In genomic region chr16:64481497-64481896, GRCh38 we compare ENCODE assay signal across 22 cellular contexts.
DNase-seq lines count a peak whose midpoint lies in the region; ATAC-seq and TF ChIP-seq lines count a peak whose summit lies in the region.
"Had no signal": no experiment of that assay in that cellular context is flagged by ENCODE, and none has a peak within 500 bp of the region (broad histone marks: within the 10 kb centered on the region; RNA-seq: fewer than 3 reads in every experiment).

No MANE protein-coding gene starts in this region.

- H3K9me2 ChIP-seq in Karpas-422 (replicated peaks; ENCODE audit: insufficient read depth, low read length): 0 out of 2 replicates have a peak, but pooled peaks cover 3% of the 10 kb centered on the region

- no peaks in the 10 kb centered on the region for H3K27me3 ChIP-seq in Karpas-422 (ENCODE audit: low read length)
- H3K27me3 ChIP-seq in WERI-Rb-1 (ENCODE audit: insufficient read depth, low read depth, severe bottlenecking): no peaks in the 10 kb centered on the region
- no peaks in the 10 kb centered on the region for H3K27me3 ChIP-seq in smooth muscle cell (ENCODE audit: low read depth)
- H3K27me3 ChIP-seq: BLaER1 treated with 17β-estradiol and CSF1 and Interleukin-3, amounts not matched to agents 10 nM and 100 nM had no signal

- no peaks in the 10 kb centered on the region for H3K4me1 ChIP-seq in Karpas-422 (ENCODE audit: low read length)
- H3K4me1 ChIP-seq in smooth muscle cell (ENCODE audit: low read depth): no peaks in the 10 kb centered on the region
- H3K4me1 ChIP-seq: A549; BLaER1 treated with 17β-estradiol and CSF1 and Interleukin-3, amounts not matched to agents 10 nM and 100 nM had no signal

- no peaks in the 10 kb centered on the region for H3K79me2 ChIP-seq in Karpas-422 (ENCODE audit: low read length)
- no peaks in the 10 kb centered on the region for H3K79me2 ChIP-seq in smooth muscle cell (ENCODE audit: low read depth)

- DNase-seq in NCI-H2171 treated with DMSO at 0.1 percent for 48 hours (lab: John Stamatoyannopoulos, UW) (peak; percentile 2), NCI-H2171 (lab: John Stamatoyannopoulos, UW) (no peak), Karpas-422 (no peak), WERI-Rb-1 (peak; percentile 3), smooth muscle cell (lab: John Stamatoyannopoulos, UW; ENCODE audit: unreplicated experiment) (no peak), CD1c-positive myeloid dendritic cell (ENCODE audit: extremely low spot score) (no peak)
- DNase-seq: CD8-positive, alpha-beta memory T cell; DND-41; H9; IMR-90; MM.1S; NCI-H1092 treated with DMSO at 0.1 percent for 48 hours; NCI-H1694; NCI-H345; PC-9; SIG-M5; T-helper 17 cell had no signal

- H4K20me1 ChIP-seq in Karpas-422 (ENCODE audit: insufficient read depth, low read depth, low read length) (no peaks in the 10 kb centered on the region), smooth muscle cell (ENCODE audit: low read depth) (no peaks in the 10 kb centered on the region)
- H4K20me1 ChIP-seq: BLaER1 treated with 17β-estradiol and CSF1 and Interleukin-3, amounts not matched to agents 10 nM and 100 nM had no signal

- H3K4me3 ChIP-seq in Karpas-422 (ENCODE audit: low read length): no peak overlapping the region
- no peak overlapping the region for H3K4me3 ChIP-seq in WERI-Rb-1 (ENCODE audit: low read depth, low read length)
- H3K4me3 ChIP-seq in smooth muscle cell: no peak overlapping the region
- H3K4me3 ChIP-seq: A549; BLaER1 treated with 17β-estradiol and CSF1 and Interleukin-3, amounts not matched to agents 10 nM and 100 nM; PC-9 had no signal

- H3K9ac ChIP-seq in Karpas-422 (ENCODE audit: low read length) (no peak overlapping the region), smooth muscle cell (ENCODE audit: low read depth) (no peak overlapping the region)
- H3K9ac ChIP-seq: BLaER1 treated with 17β-estradiol and CSF1 and Interleukin-3, amounts not matched to agents 10 nM and 100 nM had no signal

- H3K9me3 ChIP-seq in Karpas-422 (ENCODE audit: low read length) (no peaks in the 10 kb centered on the region), WERI-Rb-1 (ENCODE audit: severe bottlenecking) (no peaks in the 10 kb centered on the region), smooth muscle cell (replicated peaks; ENCODE audit: low read depth) (no peaks in the 10 kb centered on the region)
- H3K9me3 ChIP-seq: A549; BLaER1 treated with 17β-estradiol and CSF1 and Interleukin-3, amounts not matched to agents 10 nM and 100 nM had no signal

- TF ChIP-seq CTCF in WERI-Rb-1 (IDR thresholded peaks at IDR 0.05; ENCODE audit: low read depth, low read length): no peak
- no peak for TF ChIP-seq CTCF in smooth muscle cell (IDR thresholded peaks at IDR 0.05; ENCODE audit: borderline replicate concordance, insufficient read depth, poor library complexity, severe bottlenecking)

- H3K36me3 ChIP-seq in Karpas-422 (ENCODE audit: insufficient read depth, low read length) (no peaks in the 10 kb centered on the region), WERI-Rb-1 (no peaks in the 10 kb centered on the region), smooth muscle cell (ENCODE audit: low read depth) (no peaks in the 10 kb centered on the region)
- H3K36me3 ChIP-seq: BLaER1 treated with 17β-estradiol and CSF1 and Interleukin-3, amounts not matched to agents 10 nM and 100 nM had no signal

- ATAC-seq in GM19023 (IDR thresholded peaks at IDR 0.05; ENCODE audit: unreplicated experiment): no peak
- ATAC-seq: A549, T-helper 17 cell had no signal

- H3F3A ChIP-seq in smooth muscle cell (ENCODE audit: low read depth): no peaks in the 10 kb centered on the region

- H3K4me2 ChIP-seq in Karpas-422 (ENCODE audit: low read depth, low read length, poor library complexity, severe bottlenecking) (no peak overlapping the region), smooth muscle cell (no peak overlapping the region)
- H3K4me2 ChIP-seq: A549; BLaER1 treated with 17β-estradiol and CSF1 and Interleukin-3, amounts not matched to agents 10 nM and 100 nM; PC-9 had no signal

- H2AFZ ChIP-seq in Karpas-422 (ENCODE audit: low read length): 0 out of 2 replicates have a peak overlapping the region, but pooled peaks have one; percentile 19
- H2AFZ ChIP-seq in smooth muscle cell (ENCODE audit: low read depth): no peak overlapping the region
- H2AFZ ChIP-seq: PC-9 had no signal

- WGBS in smooth muscle cell (ENCODE audit: low lambda C conversion rate): 38% methylated on average over 2 of the region's 2 CpGs

- H3K27ac ChIP-seq in Karpas-422 (ENCODE audit: low read length) (no peak overlapping the region), WERI-Rb-1 (no peak overlapping the region), smooth muscle cell (ENCODE audit: low read depth) (peak overlapping the region; percentile 63)
- H3K27ac ChIP-seq: A549; BLaER1 treated with 17β-estradiol and CSF1 and Interleukin-3, amounts not matched to agents 10 nM and 100 nM; HL-60; PC-9; RWPE1 had no signal

Comparison
In these comparisons a context has a peak if more than half of its experiments do, and no peak if none do; other contexts are left out.
1. DNase-seq: peak in NCI-H2171 treated with DMSO at 0.1 percent for 48 hours (single experiment) and WERI-Rb-1 (single experiment); none in NCI-H2171 (single experiment), Karpas-422 (single experiment), smooth muscle cell (single experiment) and CD1c-positive myeloid dendritic cell (single experiment).